In genomic region chr20:44800398-44801046, GRCh38 we compare ENCODE assay signal across 1 cellular context.
TF ChIP-seq lines count a peak whose summit lies in the region.

No MANE protein-coding gene starts in this region.

TF ChIP-seq in GM12878, 131 proteins besides CTCF, POLR2A, EP300 and RAD21:
- TF ChIP-seq JUNB (IDR thresholded peaks at IDR 0.05) (no peak), SMC3 (IDR thresholded peaks at IDR 0.05; ENCODE audit: borderline replicate concordance, low read length) (peak; percentile 35; the same call in 1 of the 2 replicates)
- TF ChIP-seq, protein P1, sequence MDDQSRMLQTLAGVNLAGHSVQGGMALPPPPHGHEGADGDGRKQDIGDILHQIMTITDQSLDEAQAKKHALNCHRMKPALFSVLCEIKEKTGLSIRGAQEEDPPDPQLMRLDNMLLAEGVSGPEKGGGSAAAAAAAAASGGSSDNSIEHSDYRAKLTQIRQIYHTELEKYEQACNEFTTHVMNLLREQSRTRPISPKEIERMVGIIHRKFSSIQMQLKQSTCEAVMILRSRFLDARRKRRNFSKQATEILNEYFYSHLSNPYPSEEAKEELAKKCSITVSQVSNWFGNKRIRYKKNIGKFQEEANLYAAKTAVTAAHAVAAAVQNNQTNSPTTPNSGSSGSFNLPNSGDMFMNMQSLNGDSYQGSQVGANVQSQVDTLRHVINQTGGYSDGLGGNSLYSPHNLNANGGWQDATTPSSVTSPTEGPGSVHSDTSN (IDR thresholded peaks at IDR 0.05; ENCODE audit: insufficient replicate concordance, low read depth, low read length) = no peak
